ENCODE assay signal across 13 cellular contexts in genomic region chr19:18156268-18156667, GRCh38. TPM values are rescaled to one million over a fixed set of nuclear protein-coding genes. Genes with fewer than 3 reads are reported as not detected.
DNase-seq lines count a peak whose midpoint lies in the region; ATAC-seq and TF ChIP-seq lines count a peak whose summit lies in the region.
"Had no signal": no experiment of that assay in that cellular context is flagged by ENCODE, and none has a peak within 500 bp of the region (broad histone marks: within the 10 kb centered on the region; RNA-seq: fewer than 3 reads in every experiment).

No MANE protein-coding gene starts in this region.

- no peaks in the 10 kb centered on the region for H3K9me2 ChIP-seq in Loucy (replicated peaks; ENCODE audit: low read depth, low read length)

- H3K9me3 ChIP-seq in Loucy (ENCODE audit: insufficient read depth, low read depth, low read length) (no peaks in the 10 kb centered on the region), mucosa of rectum (ENCODE audit: control insufficient read depth in 2 of 2, low read length in 2 of 2) (no peaks in the 10 kb centered on the region), suprapubic skin (no peaks in the 10 kb centered on the region)

- DNase-seq in MCF 10A (ENCODE audit: unreplicated experiment) (no peak), suprapubic skin (ENCODE audit: low spot score in 2 of 2) (no peak), NCI-H2227 treated with DMSO at 0.1 percent for 48 hours (lab: John Stamatoyannopoulos, UW) (no peak), HuH-7.5 (ENCODE audit: low spot score) (no peak)
- DNase-seq: activated CD8-positive, alpha-beta memory T cell treated with anti-CD3 and anti-CD28 coated beads, Interleukin-2, amount 10 ng/mL, durations not matched to agents 7 days and 5 days; effector CD4-positive, alpha-beta T cell; RPMI8226; stimulated activated CD4-positive, alpha-beta T cell treated with anti-CD3 and anti-CD28 coated beads, Interleukin-4, amount 100 ng/mL, for 4 hours; stimulated activated naive CD4-positive, alpha-beta T cell treated with Interleukin-2 at 50 U/mL for 16 hours had no signal

- no peak for ATAC-seq in HG03159 (IDR thresholded peaks at IDR 0.05; ENCODE audit: unreplicated experiment)
- ATAC-seq: activated CD8-positive, alpha-beta memory T cell treated with anti-CD3 and anti-CD28 coated beads, Interleukin-2, amount 10 ng/mL, durations not matched to agents 7 days and 5 days; left lobe of liver had no signal

- H2AFZ ChIP-seq in Loucy (ENCODE audit: low read length), result no peak overlapping the region

- H3K4me3 Mint-ChIP-seq in MCF 10A (ENCODE audit: unreplicated experiment), result peak overlapping the region; percentile 32
- H3K4me3 Mint-ChIP-seq: activated CD8-positive, alpha-beta memory T cell treated with anti-CD3 and anti-CD28 coated beads, Interleukin-2, amount 10 ng/mL, durations not matched to agents 7 days and 5 days had no signal

- peaks cover 25% of the 10 kb centered on the region for H3K36me3 Mint-ChIP-seq in MCF 10A (ENCODE audit: insufficient read depth, unreplicated experiment)
- H3K36me3 Mint-ChIP-seq: activated CD8-positive, alpha-beta memory T cell treated with anti-CD3 and anti-CD28 coated beads, Interleukin-2, amount 10 ng/mL, durations not matched to agents 7 days and 5 days had no signal

- POLR2A ChIA-PET in MCF 10A (lab: Yijun Ruan, JAX), result interaction anchor here (0.6 to 1.7 kb wide), 5 partner anchors 35 to 863 kb away, joined by 3 to 9 read pairs (median 3); partner anchors contain the start of genes JUND and MPV17L2

- no peak for TF ChIP-seq EP300 in suprapubic skin (IDR thresholded peaks at IDR 0.05)

- H3K9ac ChIP-seq in Loucy (ENCODE audit: low read depth, low read length, poor library complexity, severe bottlenecking), result no peak overlapping the region
- peak overlapping the region in 1 of 2 donors; percentile 60 for H3K9ac ChIP-seq in mucosa of rectum (ENCODE audit: low read depth in 1 of 2, low read length in 2 of 2)

- H3K4me1 Mint-ChIP-seq in MCF 10A (ENCODE audit: insufficient read depth, unreplicated experiment), result peaks cover 35% of the 10 kb centered on the region

- peak overlapping the region; percentile 55 for H3K27ac Mint-ChIP-seq in MCF 10A (ENCODE audit: low read depth, unreplicated experiment)
- H3K27ac Mint-ChIP-seq: activated CD8-positive, alpha-beta memory T cell treated with anti-CD3 and anti-CD28 coated beads, Interleukin-2, amount 10 ng/mL, durations not matched to agents 7 days and 5 days had no signal

- H3K27me3 ChIP-seq in Loucy (ENCODE audit: insufficient read depth, low read length, poor library complexity, severe bottlenecking) (no peaks in the 10 kb centered on the region), mucosa of rectum (ENCODE audit: control insufficient read depth in 2 of 2, insufficient read depth in 2 of 2, low read length in 2 of 2) (no peaks in the 10 kb centered on the region), suprapubic skin (no peaks in the 10 kb centered on the region)

- peaks cover 12% of the 10 kb centered on the region for H4K20me1 ChIP-seq in Loucy (ENCODE audit: insufficient read depth, low read length, poor library complexity, severe bottlenecking)

- intact Hi-C loops in MCF 10A (cut with micrococcal nuclease), result loop anchor here (10.0 kb wide), 1 partner anchor 151 kb away; the partner anchor contains the start of gene ARRDC2

- no peak for TF ChIP-seq POLR2A in suprapubic skin (IDR thresholded peaks at IDR 0.05)

- no peaks in the 10 kb centered on the region for H3K9me3 Mint-ChIP-seq in MCF 10A (ENCODE audit: unreplicated experiment)

- H3K4me1 ChIP-seq in Loucy (ENCODE audit: insufficient read depth, low read length, poor library complexity, severe bottlenecking) (peaks cover 26% of the 10 kb centered on the region), mucosa of rectum (ENCODE audit: control insufficient read depth in 2 of 2, insufficient read depth in 2 of 2, low read length in 2 of 2) (peaks cover 49 to 55% of the 10 kb centered on the region in 2 donors), suprapubic skin (peaks cover 77% of the 10 kb centered on the region)

- H3K79me2 ChIP-seq in Loucy (ENCODE audit: insufficient read depth, low read length), result peaks cover 28% of the 10 kb centered on the region; the same call in 1 of the 2 replicates

- H3K27me3 Mint-ChIP-seq in MCF 10A (ENCODE audit: insufficient read depth, unreplicated experiment), result no peaks in the 10 kb centered on the region
- H3K27me3 Mint-ChIP-seq: activated CD8-positive, alpha-beta memory T cell treated with anti-CD3 and anti-CD28 coated beads, Interleukin-2, amount 10 ng/mL, durations not matched to agents 7 days and 5 days had no signal

- no TSS peak for BruUV-seq in MCF 10A (replicated peaks; lab: Mats Ljungman, UMichigan)

- peak overlapping the region; percentile 32 for H3K4me2 ChIP-seq in Loucy (ENCODE audit: low read depth, low read length, poor library complexity, severe bottlenecking)

- no peak for TF ChIP-seq CTCF in Loucy (conservative IDR thresholded peaks at IDR 0.05; ENCODE audit: low read length)
- TF ChIP-seq CTCF in MCF 10A (IDR thresholded peaks at IDR 0.05; ENCODE audit: unreplicated experiment), result no peak
- no peak for TF ChIP-seq CTCF in suprapubic skin (IDR thresholded peaks at IDR 0.05)

- WGBS in suprapubic skin, result 86% methylated on average over 6 of the region's 6 CpGs

- peaks cover 6% of the 10 kb centered on the region; the same call in 1 of the 2 replicates for H3F3A ChIP-seq in Loucy (ENCODE audit: low read depth)

- no peak overlapping the region for H3K4me3 ChIP-seq in Loucy (ENCODE audit: low read length, poor library complexity, severe bottlenecking)
- no peak overlapping the region for H3K4me3 ChIP-seq in mucosa of rectum (ENCODE audit: low read length in 2 of 2)
- H3K4me3 ChIP-seq in suprapubic skin, result peak overlapping the region; percentile 13

- CTCF ChIA-PET in MCF 10A (lab: Yijun Ruan, JAX), result no interaction called here

- H3K36me3 ChIP-seq in Loucy (ENCODE audit: insufficient read depth, low read length), result no peaks in the 10 kb centered on the region
- peaks cover 0 to 2% of the 10 kb centered on the region in 2 donors for H3K36me3 ChIP-seq in mucosa of rectum (ENCODE audit: control insufficient read depth in 2 of 2, insufficient read depth in 2 of 2, low read length in 2 of 2)
- H3K36me3 ChIP-seq in suprapubic skin, result no peaks in the 10 kb centered on the region

- peak overlapping the region; percentile 76 to 79 for H3K27ac ChIP-seq in mucosa of rectum (ENCODE audit: low read depth in 2 of 2, low read length in 2 of 2)
- peak overlapping the region; percentile 28 for H3K27ac ChIP-seq in suprapubic skin

RNA-seq across cellular contexts. Expression of gene PIK3R2, which starts 3.3 kb away (rescaled TPM):
- 31.0 and 33.8 TPM in 2 replicates for total RNA-seq in MCF 10A (2022)
- total RNA-seq in suprapubic skin, result 10 to 100 TPM; 14.1 to 25.9 (median 19.5) TPM

RNA-seq across cellular contexts. Expression of gene IFI30, which starts 17.3 kb away (rescaled TPM):
- total RNA-seq in MCF 10A (2022) (4.7 and 9.1 TPM in 2 replicates), suprapubic skin (10 to 100 TPM; 13.4 to 37.2 (median 35.1) TPM)

RNA-seq across cellular contexts. Expression of gene MPV17L2, which starts 36.8 kb away (rescaled TPM):
- total RNA-seq in MCF 10A (2022) (12.9 and 15.4 TPM in 2 replicates), suprapubic skin (10 to 100 TPM in 3 of 4 donors, 1 to 10 TPM in 1; 4.8 to 27.2 (median 14.7) TPM)

RNA-seq across cellular contexts. Expression of gene RAB3A, which starts 47.6 kb away (rescaled TPM):
- total RNA-seq in MCF 10A (2022), result 0.68 and 0.81 TPM in 2 replicates
- total RNA-seq in suprapubic skin, result 1 to 10 TPM; 1.9 to 5.3 (median 1.9) TPM

RNA-seq across cellular contexts. Expression of gene MAST3, which starts 58.7 kb away (rescaled TPM):
- 4.1 and 5.9 TPM in 2 replicates for total RNA-seq in MCF 10A (2022)
- total RNA-seq in suprapubic skin, result 10 to 100 TPM; 13.4 to 29.7 (median 20.0) TPM
